22 cellular contexts compared by ENCODE assay signal in the genomic region with DNA sequence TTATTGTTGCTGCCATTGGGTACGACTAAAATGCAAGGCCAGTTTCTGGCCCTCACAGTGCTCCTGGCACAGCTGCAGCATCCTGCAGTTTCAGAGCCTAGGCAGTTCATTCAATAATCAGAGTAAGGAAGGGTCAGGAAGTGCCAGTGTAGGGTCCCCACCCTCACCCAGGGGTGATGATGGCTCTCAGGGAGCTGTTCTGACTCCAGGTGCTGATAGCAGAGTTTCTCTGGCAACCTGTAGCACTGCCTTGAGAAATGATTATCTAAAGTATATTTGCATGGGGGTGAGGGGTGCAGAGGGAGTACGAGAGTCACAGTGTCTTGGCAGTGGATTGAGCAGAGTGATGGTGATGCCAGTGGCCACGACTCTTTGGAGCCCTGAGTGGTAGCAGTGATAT. TPM values are rescaled to one million over a fixed set of nuclear protein-coding genes. Genes with fewer than 3 reads are reported as not detected.
DNase-seq lines count a peak whose midpoint lies in the region; ATAC-seq and TF ChIP-seq lines count a peak whose summit lies in the region.
"Had no signal": no experiment of that assay in that cellular context is flagged by ENCODE, and none has a peak within 500 bp of the region (broad histone marks: within the 10 kb centered on the region; RNA-seq: fewer than 3 reads in every experiment).

No MANE protein-coding gene starts in this region.

- H3K4me1 ChIP-seq in SK-N-SH (ENCODE audit: control insufficient read depth in 1 of 2, insufficient read depth in 2 of 2, low read depth in 1 of 2, low read length in 1 of 2) (no peaks in the 10 kb centered on the region), sigmoid colon (peaks cover 0 to 20% (median 13%) of the 10 kb centered on the region in 4 donors), uterus (no peaks in the 10 kb centered on the region), BE2C (no peaks in the 10 kb centered on the region)

- H3K9ac ChIP-seq in SK-N-SH, result no peak overlapping the region

- ATAC-seq in SK-N-SH treated with all-trans-retinoic acid at 6 μM for 48 hours, result no peak
- ATAC-seq: Panc1 had no signal

- no TSS peak for BruUV-seq in Calu3 (replicated peaks; lab: Mats Ljungman, UMichigan)

- H3K4me1 Mint-ChIP-seq in chondrocyte (ENCODE audit: low read depth), result peaks cover 35% of the 10 kb centered on the region
- no peaks in the 10 kb centered on the region for H3K4me1 Mint-ChIP-seq in Calu3 (ENCODE audit: low read depth, unreplicated experiment)
- H3K4me1 Mint-ChIP-seq: CD4-positive, alpha-beta memory T cell had no signal

- intact Hi-C loops in sigmoid colon (cut with DNase I), result no loop called here
- intact Hi-C loops in uterus (cut with DNase I; ENCODE audit: low total_unique reads), result no loop called here
- intact Hi-C loops in Calu3 (cut with micrococcal nuclease; ENCODE audit: unreplicated experiment), result no loop called here

- WGBS in SK-N-SH (ENCODE audit: low lambda C conversion rate), result 26% methylated on average over 3 of the region's 3 CpGs
- WGBS in sigmoid colon, 2 donors, result 49 to 71% methylated on average over 3 of the region's 3 CpGs

- H3K27ac Mint-ChIP-seq in chondrocyte (ENCODE audit: unreplicated experiment), result peak overlapping the region; percentile 23
- H3K27ac Mint-ChIP-seq in Calu3 (ENCODE audit: unreplicated experiment), result no peak overlapping the region
- H3K27ac Mint-ChIP-seq: CD4-positive, alpha-beta memory T cell; HFFc6 had no signal

- no peaks in the 10 kb centered on the region for H4K20me1 ChIP-seq in SK-N-SH (ENCODE audit: insufficient read depth)

- no peaks in the 10 kb centered on the region for H3F3A ChIP-seq in SK-N-SH (replicated peaks; ENCODE audit: insufficient read depth)

- TF ChIP-seq RAD21 in SK-N-SH (IDR thresholded peaks at IDR 0.05; ENCODE audit: low read length), result no peak

- no peaks in the 10 kb centered on the region for H3K79me2 ChIP-seq in SK-N-SH (ENCODE audit: insufficient read depth)

- H3K27ac ChIP-seq in SK-N-SH (ENCODE audit: low read depth in 2 of 2, low read length in 1 of 2) (no peak overlapping the region), sigmoid colon (peak overlapping the region; percentile 25 to 72 (median 38)), uterus (peak overlapping the region; percentile 67 to 73)
- H3K27ac ChIP-seq: 22Rv1 had no signal

- H3K9me3 Mint-ChIP-seq in chondrocyte (ENCODE audit: low read depth) (no peaks in the 10 kb centered on the region), Calu3 (ENCODE audit: low read depth, unreplicated experiment) (no peaks in the 10 kb centered on the region)
- H3K9me3 Mint-ChIP-seq: HFFc6 had no signal

- TF ChIP-seq POLR2A in sigmoid colon (IDR thresholded peaks at IDR 0.05) (no peak), uterus (IDR thresholded peaks at IDR 0.05) (no peak)

- H3K27me3 Mint-ChIP-seq in chondrocyte (ENCODE audit: low read depth) (peaks cover 14% of the 10 kb centered on the region), Calu3 (ENCODE audit: unreplicated experiment) (peaks cover 66% of the 10 kb centered on the region)

- H3K4me3 ChIP-seq in SK-N-SH (ENCODE audit: low read depth in 2 of 2, low read length in 1 of 2) (no peak overlapping the region), sigmoid colon (no peak overlapping the region), uterus (no peak overlapping the region), BE2C (ENCODE audit: low read depth, low read length) (no peak overlapping the region)
- H3K4me3 ChIP-seq: MG63 had no signal

- H3K9me2 ChIP-seq in SK-N-SH, result no peaks in the 10 kb centered on the region

- H3K9me3 ChIP-seq in SK-N-SH (no peaks in the 10 kb centered on the region), sigmoid colon (no peaks in the 10 kb centered on the region), uterus (no peaks in the 10 kb centered on the region), BE2C (no peaks in the 10 kb centered on the region)
- H3K9me3 ChIP-seq: MG63 had no signal

- no peaks in the 10 kb centered on the region for H3K36me3 ChIP-seq in SK-N-SH (replicated peaks in 1 of 2; ENCODE audit: control insufficient read depth in 1 of 2, insufficient read depth in 2 of 2, low read length in 1 of 2)
- H3K36me3 ChIP-seq in sigmoid colon, result no peaks in the 10 kb centered on the region
- H3K36me3 ChIP-seq in uterus, result no peaks in the 10 kb centered on the region
- H3K36me3 ChIP-seq in BE2C, result no peaks in the 10 kb centered on the region
- H3K36me3 ChIP-seq: MG63 had no signal

- H3K36me3 Mint-ChIP-seq in chondrocyte (ENCODE audit: low read depth), result no peaks in the 10 kb centered on the region
- H3K36me3 Mint-ChIP-seq in Calu3 (ENCODE audit: insufficient read depth, unreplicated experiment), result no peaks in the 10 kb centered on the region
- H3K36me3 Mint-ChIP-seq: CD4-positive, alpha-beta memory T cell had no signal

- no peak for DNase-seq in SK-N-SH
- DNase-seq in chondrocyte (ENCODE audit: low spot score), result no peak
- no peak for DNase-seq in sigmoid colon
- DNase-seq in uterus, result no peak
- DNase-seq in Calu3, result no peak
- DNase-seq in BE2C, result no peak
- no peak for DNase-seq in NCI-H510A (lab: John Stamatoyannopoulos, UW)
- DNase-seq: CD4-positive, alpha-beta memory T cell; DMS79 treated with DMSO at 0.1 percent for 48 hours; HFFc6; Karpas-422; MG63; NCI-H1092; NCI-H2081 treated with DMSO at 0.1 percent for 48 hours; NCI-H510A treated with DMSO at 0.1 percent for 48 hours; NCI-H82 had no signal

- TF ChIP-seq EP300 in SK-N-SH (IDR thresholded peaks at IDR 0.05; ENCODE audit: borderline replicate concordance in 1 of 2, low read depth in 1 of 2, low read length in 1 of 2), result no peak
- TF ChIP-seq EP300 in sigmoid colon (IDR thresholded peaks at IDR 0.05), result no peak

- CTCF ChIA-PET in SK-N-SH (lab: Yijun Ruan, JAX), result no interaction called here
- CTCF ChIA-PET in Calu3 (lab: Charles Lee), result interaction anchor here (0.7 kb wide), 1 partner anchor 72 kb away, joined by 5 read pairs; no protein-coding TSS in a partner anchor

- no peak overlapping the region for H3K4me3 Mint-ChIP-seq in chondrocyte (ENCODE audit: unreplicated experiment)
- H3K4me3 Mint-ChIP-seq in Calu3 (ENCODE audit: low read depth, unreplicated experiment), result no peak overlapping the region
- H3K4me3 Mint-ChIP-seq: CD4-positive, alpha-beta memory T cell; HFFc6 had no signal

- no peak overlapping the region for H3K4me2 ChIP-seq in SK-N-SH

- no peak overlapping the region for H2AFZ ChIP-seq in SK-N-SH (ENCODE audit: low read depth)

- POLR2A ChIA-PET in SK-N-SH (lab: Yijun Ruan, JAX), result no interaction called here

- no peak for TF ChIP-seq CTCF in SK-N-SH (IDR thresholded peaks at IDR 0.05)
- no peak for TF ChIP-seq CTCF in chondrocyte (IDR thresholded peaks at IDR 0.05)
- TF ChIP-seq CTCF in sigmoid colon (IDR thresholded peaks at IDR 0.05), result no peak
- no peak for TF ChIP-seq CTCF in uterus (IDR thresholded peaks at IDR 0.05)
- no peak for TF ChIP-seq CTCF in Calu3 (IDR thresholded peaks at IDR 0.05; ENCODE audit: unreplicated experiment)
- TF ChIP-seq CTCF in BE2C (IDR thresholded peaks at IDR 0.05; ENCODE audit: low read depth, low read length), result no peak

- H3K27me3 ChIP-seq in SK-N-SH (ENCODE audit: insufficient read depth) (no peaks in the 10 kb centered on the region), sigmoid colon (no peaks in the 10 kb centered on the region), uterus (no peaks in the 10 kb centered on the region), BE2C (no peaks in the 10 kb centered on the region; the same call in 1 of the 2 replicates)
- H3K27me3 ChIP-seq: MG63 had no signal

TF ChIP-seq in SK-N-SH treated with all-trans-retinoic acid at 6 μM for 48 hours, 23 proteins besides CTCF, POLR2A, EP300 and RAD21:
- TF ChIP-seq, protein P1, sequence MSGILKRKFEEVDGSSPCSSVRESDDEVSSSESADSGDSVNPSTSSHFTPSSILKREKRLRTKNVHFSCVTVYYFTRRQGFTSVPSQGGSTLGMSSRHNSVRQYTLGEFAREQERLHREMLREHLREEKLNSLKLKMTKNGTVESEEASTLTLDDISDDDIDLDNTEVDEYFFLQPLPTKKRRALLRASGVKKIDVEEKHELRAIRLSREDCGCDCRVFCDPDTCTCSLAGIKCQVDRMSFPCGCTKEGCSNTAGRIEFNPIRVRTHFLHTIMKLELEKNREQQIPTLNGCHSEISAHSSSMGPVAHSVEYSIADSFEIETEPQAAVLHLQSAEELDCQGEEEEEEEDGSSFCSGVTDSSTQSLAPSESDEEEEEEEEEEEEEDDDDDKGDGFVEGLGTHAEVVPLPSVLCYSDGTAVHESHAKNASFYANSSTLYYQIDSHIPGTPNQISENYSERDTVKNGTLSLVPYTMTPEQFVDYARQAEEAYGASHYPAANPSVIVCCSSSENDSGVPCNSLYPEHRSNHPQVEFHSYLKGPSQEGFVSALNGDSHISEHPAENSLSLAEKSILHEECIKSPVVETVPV (CRISPR knock-in tag; IDR thresholded peaks at IDR 0.05), result no peak
- no peak for TF ChIP-seq ESRRG (CRISPR knock-in tag; IDR thresholded peaks at IDR 0.05)
TF ChIP-seq in SK-N-SH treated with all-trans-retinoic acid at 6 μM for 48 hours: peak in this region for 0.

RNA-seq across cellular contexts. Expression of a gene that starts 15.5 kb away (rescaled TPM):
- polyA plus RNA-seq in SK-N-SH (2012; rRNA removed), result 0.10 TPM in 1 of 2 replicates, not detected in the other
- not detected in 2 replicates for polyA plus RNA-seq in SK-N-SH (2012; cell fraction: cytosol; rRNA removed)
- polyA plus RNA-seq in SK-N-SH (2012; cell fraction: nucleus; rRNA removed), result not detected in 2 replicates
- 1.1 to 2.5 TPM (median 2.0 TPM) in 3 replicates for total RNA-seq in chondrocyte
- total RNA-seq in sigmoid colon, result 10 to 100 TPM in 2 of 4 donors, 1 to 10 TPM in 2; 6.2 to 26.3 (median 12.5) TPM
- 10 to 100 TPM in 1 of 3 donors, 1 to 10 TPM in 2; 3.0 to 52.8 (median 6.6) TPM for polyA plus RNA-seq in sigmoid colon
- 10 to 100 TPM; 16.6 to 69.2 (median 23.1) TPM for total RNA-seq in uterus
- total RNA-seq in Calu3 (2022), result not detected in 2 replicates
- polyA plus RNA-seq in BE2C (2012; ENCODE audit: insufficient read depth, insufficient read length, low read depth), result 1.9 TPM
- total RNA-seq: G401, HFFc6 had no signal

RNA-seq across cellular contexts. Expression of a gene that starts 47.1 kb away (rescaled TPM):
- 0.03 TPM in 1 of 2 replicates, not detected in the other for polyA plus RNA-seq in SK-N-SH (2012; rRNA removed)
- polyA plus RNA-seq in SK-N-SH (2012; cell fraction: cytosol; rRNA removed), result not detected in 2 replicates
- polyA plus RNA-seq in SK-N-SH (2012; cell fraction: nucleus; rRNA removed), result 0.12 TPM in 1 of 2 replicates, not detected in the other
- total RNA-seq in chondrocyte, result not detected in 3 replicates
- total RNA-seq in sigmoid colon, result 1 to 10 TPM in 1 of 4 donors, not detected in 3; 2.1 TPM
- polyA plus RNA-seq in sigmoid colon, result not detected
- total RNA-seq in uterus, result 1 to 10 TPM in 2 of 4 donors, not detected in 2; 2.8 to 3.3 TPM
- not detected in 2 replicates for total RNA-seq in Calu3 (2022)
- not detected for polyA plus RNA-seq in BE2C (2012; ENCODE audit: insufficient read depth, insufficient read length, low read depth)
- total RNA-seq: CD4-positive, alpha-beta memory T cell; G401; H1 had no signal
- polyA plus RNA-seq: BJ; CD4-positive, alpha-beta memory T cell had no signal

Comparison
In these comparisons a context has a peak if more than half of its experiments do, and no peak if none do; other contexts are left out.
1. H3K27ac ChIP-seq: peak in sigmoid colon (4 of 4) and uterus (2 of 2); none in SK-N-SH (0 of 2).